In genomic region chr21:33984021-33984481, GRCh38 we compare ENCODE assay signal across 1 cellular context.
TF ChIP-seq lines count a peak whose summit lies in the region.

No MANE protein-coding gene starts in this region.

TF ChIP-seq in GM12878, 131 proteins besides CTCF, POLR2A, EP300 and RAD21 (continued from another document):
- no peak for TF ChIP-seq ZBTB4 (CRISPR knock-in tag; IDR thresholded peaks at IDR 0.05)
- no peak for TF ChIP-seq RFX5 (IDR thresholded peaks at IDR 0.05; ENCODE audit: low read depth, low read length)
- peak; percentile 32; the same call in 1 of the 2 replicates for TF ChIP-seq FOXM1 (IDR thresholded peaks at IDR 0.05; ENCODE audit: low read depth, low read length)
- no peak for TF ChIP-seq HDGF (IDR thresholded peaks at IDR 0.05)
- peak; percentile 55 for TF ChIP-seq IKZF1 (conservative IDR thresholded peaks at IDR 0.05)
- TF ChIP-seq BRCA1 (IDR thresholded peaks at IDR 0.05; ENCODE audit: low read depth, low read length): no peak
- 0 out of 2 replicates have a peak, but pooled peaks have one; percentile 16 for TF ChIP-seq BACH1 (IDR thresholded peaks at IDR 0.05; ENCODE audit: borderline replicate concordance)
- TF ChIP-seq IRF4 (IDR thresholded peaks at IDR 0.05; ENCODE audit: low read depth, low read length): no peak; the same call in 1 of the 2 replicates
- TF ChIP-seq MEF2B (IDR thresholded peaks at IDR 0.05; ENCODE audit: partially characterized antibody, poor library complexity, severe bottlenecking): peak; percentile 14
- 0 out of 2 replicates have a peak, but pooled peaks have one; percentile 17 for TF ChIP-seq RAD51 (IDR thresholded peaks at IDR 0.05)
- no peak for TF ChIP-seq IRF5 (IDR thresholded peaks at IDR 0.05; ENCODE audit: borderline replicate concordance)
- no peak for TF ChIP-seq FOXK2 (IDR thresholded peaks at IDR 0.05)
- TF ChIP-seq TCF12 (IDR thresholded peaks at IDR 0.05; ENCODE audit: low read depth, low read length): peak; percentile 69; the same call in 1 of the 2 replicates
- TF ChIP-seq BHLHE40 (IDR thresholded peaks at IDR 0.05; ENCODE audit: borderline replicate concordance in 1 of 2, low read depth in 2 of 2, low read length in 1 of 2): peak; percentile 97 to 98
- TF ChIP-seq, protein P1, sequence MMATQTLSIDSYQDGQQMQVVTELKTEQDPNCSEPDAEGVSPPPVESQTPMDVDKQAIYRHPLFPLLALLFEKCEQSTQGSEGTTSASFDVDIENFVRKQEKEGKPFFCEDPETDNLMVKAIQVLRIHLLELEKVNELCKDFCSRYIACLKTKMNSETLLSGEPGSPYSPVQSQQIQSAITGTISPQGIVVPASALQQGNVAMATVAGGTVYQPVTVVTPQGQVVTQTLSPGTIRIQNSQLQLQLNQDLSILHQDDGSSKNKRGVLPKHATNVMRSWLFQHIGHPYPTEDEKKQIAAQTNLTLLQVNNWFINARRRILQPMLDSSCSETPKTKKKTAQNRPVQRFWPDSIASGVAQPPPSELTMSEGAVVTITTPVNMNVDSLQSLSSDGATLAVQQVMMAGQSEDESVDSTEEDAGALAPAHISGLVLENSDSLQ (IDR thresholded peaks at IDR 0.05): no peak
- TF ChIP-seq HCFC1 (IDR thresholded peaks at IDR 0.05; ENCODE audit: low read length): no peak
- TF ChIP-seq ZZZ3 (IDR thresholded peaks at IDR 0.05; ENCODE audit: control insufficient read depth, insufficient read length, low read depth): no peak
- TF ChIP-seq SRF (IDR thresholded peaks at IDR 0.05; ENCODE audit: low read depth in 2 of 2, low read length in 2 of 2): 0 out of 4 replicates have a peak, but pooled peaks of 1 of the 2 experiments have one; percentile 11
- no peak; the same call in 1 of the 2 replicates for TF ChIP-seq SPI1 (IDR thresholded peaks at IDR 0.05; ENCODE audit: borderline replicate concordance, insufficient read depth, low read depth, low read length)
